7 cellular contexts compared by ENCODE assay signal in genomic region chr2:216404010-216404618, GRCh38. TPM values are rescaled to one million over a fixed set of nuclear protein-coding genes. Genes with fewer than 3 reads are reported as not detected.
DNase-seq lines count a peak whose midpoint lies in the region; ATAC-seq, FAIRE-seq and TF ChIP-seq lines count a peak whose summit lies in the region.

No MANE protein-coding gene starts in this region.

- DNase-seq in HL-60 (ENCODE audit: low read depth in 1 of 2, low spot score in 1 of 2) = no peak
- peak in 4 of 5 donors; percentile 16 to 36 (median 24) for DNase-seq in T-helper 1 cell
- DNase-seq in GM12878 (ENCODE audit: low read depth, low spot score) = no peak
- DNase-seq in left colon = peak in 1 of 2 donors; percentile 43
- peak; percentile 18 to 25 for DNase-seq in stimulated activated CD8-positive, alpha-beta memory T cell treated with anti-CD3 and anti-CD28 coated beads, Interleukin-4, amount 100 ng/mL, for 1 hour (ENCODE audit: low read depth in 2 of 2, low spot score in 1 of 2)

- peak; percentile 54 for FAIRE-seq in GM12878 (lab: Jason Lieb, UNC)

- SMC1A ChIA-PET in GM12878 (lab: Charles Lee; ENCODE audit: uncharacterized antibody, unreplicated experiment) = interaction anchor here (0.7 to 10.3 kb wide), 11 partner anchors 12 to 367 kb away, joined by 3 to 84 read pairs (median 3); partner anchors contain the start of gene XRCC5

- H3K79me2 ChIP-seq in GM12878 (ENCODE audit: control insufficient read depth, insufficient read depth, low read length) = no peaks in the 10 kb centered on the region

- in situ Hi-C loops in GM12878 (cut with MboI) = loop anchor here (10.0 kb wide), 1 partner anchor 189 kb away; no protein-coding TSS in a partner anchor

- CTCF ChIA-PET in GM12878 (lab: Yijun Ruan, JAX) = interaction anchor here (0.6 to 13.3 kb wide), 28 partner anchors 9 to 1386 kb away, joined by 3 to 116 read pairs (median 5); partner anchors contain the start of gene XRCC5

- POLR2A ChIA-PET in GM12878 (lab: Charles Lee) = interaction anchor here (0.7 to 1.5 kb wide), 2 partner anchors 12 to 209 kb away, joined by 3 to 9 read pairs; no protein-coding TSS in a partner anchor

- ATAC-seq in GM12878 = peak; percentile 89
- ATAC-seq in left colon = peak; percentile 64
- no peak for ATAC-seq in HG02623 (IDR thresholded peaks at IDR 0.05; ENCODE audit: unreplicated experiment)

- H3K9me3 ChIP-seq in GM12878 (replicated peaks; ENCODE audit: control insufficient read depth, insufficient read depth, low read length) = no peaks in the 10 kb centered on the region

- H3K9ac ChIP-seq in GM12878 (ENCODE audit: control insufficient read depth, insufficient read depth, low read length) = no peak overlapping the region

- no peak for TF ChIP-seq EP300 in GM12878 (IDR thresholded peaks at IDR 0.05; ENCODE audit: borderline replicate concordance in 1 of 2, control insufficient read depth in 1 of 2, low read depth in 2 of 2, low read length in 2 of 2)

- peak; percentile 78; the same call in 1 of the 2 replicates for TF ChIP-seq CTCF in GM12875 (IDR thresholded peaks at IDR 0.05; ENCODE audit: borderline replicate concordance, insufficient read depth, low read depth, low read length)
- TF ChIP-seq CTCF in HL-60 (IDR thresholded peaks at IDR 0.05; ENCODE audit: insufficient read depth, low read length) = peak; percentile 94
- TF ChIP-seq CTCF in GM12878 (IDR thresholded peaks at IDR 0.05 in 2 of 3, conservative IDR thresholded peaks at IDR 0.05 in 1 of 3; ENCODE audit: control insufficient read depth in 2 of 3, extremely low read depth in 1 of 3, insufficient read depth in 1 of 3, low read depth in 3 of 3, low read length in 3 of 3) = peak; percentile 65 to 86 (median 77)

- no peaks in the 10 kb centered on the region for H4K20me1 ChIP-seq in GM12878 (ENCODE audit: control insufficient read depth, insufficient read depth)

- TF ChIP-seq POLR2A in GM12878 (IDR thresholded peaks at IDR 0.05; ENCODE audit: low read depth, low read length) = no peak

- BruUV-seq in GM12878 (replicated peaks; lab: Mats Ljungman, UMichigan) = no TSS peak

- H3K27me3 ChIP-seq in HL-60 (ENCODE audit: insufficient read depth, poor library complexity, severe bottlenecking) (no peaks in the 10 kb centered on the region), GM12878 (replicated peaks in 1 of 2; ENCODE audit: control insufficient read depth in 2 of 2, insufficient read depth in 2 of 2, low read length in 1 of 2) (no peaks in the 10 kb centered on the region; a peak in 1 of 4 replicates)

- H2AFZ ChIP-seq in GM12878 (ENCODE audit: control insufficient read depth, low read depth, low read length) = no peak overlapping the region

- H3K27ac ChIP-seq in HL-60 (replicated peaks) (no peak overlapping the region), GM12878 (ENCODE audit: control insufficient read depth, insufficient read depth) (no peak overlapping the region)

- no peak overlapping the region for H3K4me2 ChIP-seq in GM12878 (ENCODE audit: control insufficient read depth, insufficient read depth)

- H3K4me3 ChIP-seq in GM12875 (ENCODE audit: low read depth, low read length) = no peak overlapping the region
- no peak overlapping the region for H3K4me3 ChIP-seq in HL-60 (replicated peaks; ENCODE audit: insufficient read depth, low read length)
- H3K4me3 ChIP-seq in GM12878 = no peak overlapping the region

- H3K36me3 ChIP-seq in GM12878 (ENCODE audit: control insufficient read depth in 2 of 2, insufficient read depth in 2 of 2, low read length in 1 of 2) = no peaks in the 10 kb centered on the region

- 27% methylated on average over 5 of the region's 5 CpGs for WGBS in GM12878 (ENCODE audit: insufficient coverage, insufficient replicate concordance, low lambda C conversion rate, missing lambda C conversion rate)

- TF ChIP-seq RAD21 in GM12878 (IDR thresholded peaks at IDR 0.05; ENCODE audit: insufficient read depth, low read depth, low read length) = peak; percentile 64

- intact Hi-C loops in GM12878 (cut with micrococcal nuclease; ENCODE audit: unreplicated experiment) (loop anchor here (2.0 kb wide), 1 partner anchor 181 kb away; no protein-coding TSS in a partner anchor), left colon (cut with DNase I, micrococcal nuclease) (no loop called here)

- H3K4me1 ChIP-seq in GM12878 (ENCODE audit: control insufficient read depth, insufficient read depth, low read length) = no peaks in the 10 kb centered on the region

- RAD21 ChIA-PET in GM12878 (lab: Charles Lee; ENCODE audit: unreplicated experiment) = interaction anchor here (0.6 to 3.9 kb wide), 7 partner anchors 14 to 294 kb away, joined by 3 to 38 read pairs (median 4); no protein-coding TSS in a partner anchor

TF ChIP-seq in GM12878, 131 proteins besides CTCF, POLR2A, EP300 and RAD21:
- TF ChIP-seq SMC3 (IDR thresholded peaks at IDR 0.05; ENCODE audit: borderline replicate concordance, low read length) (peak; percentile 69), YY1 (IDR thresholded peaks at IDR 0.05; ENCODE audit: low read depth, low read length) (0 out of 2 replicates have a peak, but pooled peaks have one; percentile 22), ETV6 (conservative IDR thresholded peaks at IDR 0.05 in 1 of 2, IDR thresholded peaks at IDR 0.05 in 1 of 2; ENCODE audit: borderline replicate concordance in 1 of 2, low read depth in 1 of 2) (no peak), REST (IDR thresholded peaks at IDR 0.05; ENCODE audit: low read depth, low read length) (no peak)
TF ChIP-seq in GM12878: peak in this region for 2.

RNA-seq across cellular contexts. Expression of gene SMARCAL1, which starts 8.2 kb away (rescaled TPM):
- 95.5 and 96.6 TPM in 2 replicates for total RNA-seq in GM12878 (2013; cell fraction: nucleolus; rRNA removed)
- total RNA-seq in GM12878 (2014; rRNA removed) (16.3 and 20.6 TPM in 2 replicates), GM12878 (2014; rRNA removed; fragmentation: Illumina TruSeq; extraction: Trizol) (15.5 and 16.1 TPM in 2 replicates), GM12878 (2021) (22.5 and 24.6 TPM in 2 replicates), left colon (10 to 100 TPM; 14.7 to 16.1 TPM)
- 14.4 TPM for polyA plus RNA-seq in GM12878 (2011; ENCODE audit: low read depth)
- polyA plus RNA-seq in GM12878 (2011; rRNA removed) (24.0 and 31.7 TPM in 2 replicates), GM12878 (2014; fragmentation: Illumina TruSeq; extraction: Trizol) (15.9 and 22.2 TPM in 2 replicates), GM12878 (2014; fragmentation: Nextera tagmentation; extraction: Ambion mirVana) (10 to 100 TPM; 10.8 to 11.4 TPM), GM12878 (2014; rRNA removed) (21.3 and 23.3 TPM in 2 replicates), GM12878 (2016; fragmentation: Nextera tagmentation; extraction: Ambion mirVana) (10 to 100 TPM; 31.3 to 32.9 TPM)
- 30.5 and 33.7 TPM in 2 replicates for polyA plus RNA-seq in GM12878 (2011; cell fraction: cytosol; rRNA removed)
- polyA plus RNA-seq in GM12878 (2011; cell fraction: nucleus; rRNA removed) = 34.4 and 38.4 TPM in 2 replicates
- polyA plus RNA-seq in GM12878 (2012) = 15.8 and 19.3 TPM in 2 replicates
- polyA minus RNA-seq in GM12878 (2011; rRNA and poly(A)+ RNA removed) = 58.6 and 65.2 TPM in 2 replicates
- 12.3 and 18.9 TPM in 2 replicates for polyA minus RNA-seq in GM12878 (2011; cell fraction: cytosol; rRNA and poly(A)+ RNA removed)
- 52.5 and 77.1 TPM in 2 replicates for polyA minus RNA-seq in GM12878 (2011; cell fraction: nucleus; rRNA and poly(A)+ RNA removed)

RNA-seq across cellular contexts. Expression of gene MARCHF4, which starts 31.8 kb away (rescaled TPM):
- not detected in 2 replicates for total RNA-seq in GM12878 (2013; cell fraction: nucleolus; rRNA removed)
- total RNA-seq in GM12878 (2014; rRNA removed) = not detected in 2 replicates
- total RNA-seq in GM12878 (2014; rRNA removed; fragmentation: Illumina TruSeq; extraction: Trizol) = not detected in 2 replicates
- not detected in 2 replicates for total RNA-seq in GM12878 (2021)
- polyA plus RNA-seq in GM12878 (2011; ENCODE audit: low read depth) = not detected
- polyA plus RNA-seq in GM12878 (2011; rRNA removed) = not detected in 2 replicates
- not detected in 2 replicates for polyA plus RNA-seq in GM12878 (2011; cell fraction: cytosol; rRNA removed)
- not detected in 2 replicates for polyA plus RNA-seq in GM12878 (2011; cell fraction: nucleus; rRNA removed)
- polyA plus RNA-seq in GM12878 (2012) = not detected in 2 replicates
- not detected in 2 replicates for polyA plus RNA-seq in GM12878 (2014; fragmentation: Illumina TruSeq; extraction: Trizol)
- not detected for polyA plus RNA-seq in GM12878 (2014; fragmentation: Nextera tagmentation; extraction: Ambion mirVana)
- not detected in 2 replicates for polyA plus RNA-seq in GM12878 (2014; rRNA removed)
- not detected for polyA plus RNA-seq in GM12878 (2016; fragmentation: Nextera tagmentation; extraction: Ambion mirVana)
- not detected in 2 replicates for polyA minus RNA-seq in GM12878 (2011; rRNA and poly(A)+ RNA removed)
- not detected in 2 replicates for polyA minus RNA-seq in GM12878 (2011; cell fraction: cytosol; rRNA and poly(A)+ RNA removed)
- not detected in 2 replicates for polyA minus RNA-seq in GM12878 (2011; cell fraction: nucleus; rRNA and poly(A)+ RNA removed)
- total RNA-seq in left colon = under 1 TPM; 0.37 to 0.73 TPM

Comparison
In these comparisons a context has a peak if more than half of its experiments do, and no peak if none do; other contexts are left out.
1. DNase-seq: peak in T-helper 1 cell (4 of 5) and stimulated activated CD8-positive, alpha-beta memory T cell treated with anti-CD3 and anti-CD28 coated beads, Interleukin-4, amount 100 ng/mL, for 1 hour (2 of 2); none in HL-60 (0 of 2) and GM12878 (single experiment).
2. Peak in every context shown above with its lines, with median percentiles within 50 percentile points of each other: CTCF ChIP-seq.